Comparison of ENCODE assay signal across 6 cellular contexts in genomic region chr6:43467265-43467664, GRCh38. TPM values are rescaled to one million over a fixed set of nuclear protein-coding genes. Genes with fewer than 3 reads are reported as not detected.
"Had no signal": no experiment of that assay in that cellular context is flagged by ENCODE, and none has a peak within 500 bp of the region (broad histone marks: within the 10 kb centered on the region; RNA-seq: fewer than 3 reads in every experiment).

No MANE protein-coding gene starts in this region.

RNA-seq across cellular contexts. Expression of gene DLK2, which starts 11.9 kb away (rescaled TPM):
- total RNA-seq: endothelial cell of umbilical vein, kidney epithelial cell, mesenteric fat pad had no signal

RNA-seq across cellular contexts. Expression of gene LRRC73, which starts 42.9 kb away (rescaled TPM):
- total RNA-seq: epithelial cell of proximal tubule, hepatocyte, kidney epithelial cell had no signal
- polyA plus RNA-seq: immature natural killer cell had no signal
